Comparison of ENCODE assay signal across 8 cellular contexts in genomic region chr10:89702121-89702480, GRCh38.
DNase-seq lines count a peak whose midpoint lies in the region; ATAC-seq and TF ChIP-seq lines count a peak whose summit lies in the region.

No MANE protein-coding gene starts in this region.

- peaks cover 3% of the 10 kb centered on the region; the same call in 1 of the 2 replicates for H4K20me1 ChIP-seq in SU-DHL-6 (ENCODE audit: low read depth, low read length)

- ATAC-seq in GM19463 (IDR thresholded peaks at IDR 0.05; ENCODE audit: unreplicated experiment) (no peak), HG03460 (IDR thresholded peaks at IDR 0.05; ENCODE audit: unreplicated experiment) (no peak)

- no peak for TF ChIP-seq CTCF in GM13976 (IDR thresholded peaks at IDR 0.05; ENCODE audit: borderline replicate concordance, control extremely low read depth, extremely low read depth, insufficient read depth, missing control alignments)
- TF ChIP-seq CTCF in SU-DHL-6 (IDR thresholded peaks at IDR 0.05; ENCODE audit: insufficient read depth, low read length, poor library complexity, severe bottlenecking) = no peak
- TF ChIP-seq CTCF in neutrophil (IDR thresholded peaks at IDR 0.05) = no peak

- peak; percentile 18 for DNase-seq in GM13976 (ENCODE audit: low spot score)
- DNase-seq in effector memory CD4-positive, alpha-beta T cell = peak in 1 of 3 donors; percentile 2
- no peak for DNase-seq in HPDE6-E6E7 (ENCODE audit: extremely low spot score)

- peak overlapping the region; percentile 100 for H3K4me2 ChIP-seq in SU-DHL-6 (ENCODE audit: low read depth, low read length, poor library complexity, severe bottlenecking)

- peak overlapping the region; percentile 91 for H3K4me3 ChIP-seq in ACC112 (ENCODE audit: low read depth, low read length)
- H3K4me3 ChIP-seq in SU-DHL-6 (ENCODE audit: insufficient read depth, low read length, poor library complexity, severe bottlenecking) = peak overlapping the region; percentile 83
- peak overlapping the region; percentile 88 for H3K4me3 ChIP-seq in effector memory CD4-positive, alpha-beta T cell (ENCODE audit: insufficient read depth, low read depth, low read length, poor library complexity, severe bottlenecking)
- H3K4me3 ChIP-seq in neutrophil (ENCODE audit: low read depth in 1 of 2, low read length in 1 of 2) = peak overlapping the region; percentile 84 to 85

- in situ Hi-C loops in GM13976 (cut with MboI; ENCODE audit: low sequenced_read_pairs, unreplicated experiment) = no loop called here

- H3K27me3 ChIP-seq in ACC112 (ENCODE audit: insufficient read depth, low read length) (no peaks in the 10 kb centered on the region), SU-DHL-6 (ENCODE audit: low read length) (no peaks in the 10 kb centered on the region), neutrophil (no peaks in the 10 kb centered on the region)
- no peaks in the 10 kb centered on the region for H3K27me3 ChIP-seq in effector memory CD4-positive, alpha-beta T cell (replicated peaks; ENCODE audit: control insufficient read depth, insufficient read depth, low read length, poor library complexity, severe bottlenecking)

- no peaks in the 10 kb centered on the region for H3K9me2 ChIP-seq in SU-DHL-6 (replicated peaks; ENCODE audit: insufficient read depth, low read length)

- H3K27ac ChIP-seq in ACC112 (ENCODE audit: low read depth, low read length) (peak overlapping the region; percentile 60), SU-DHL-6 (ENCODE audit: low read depth, low read length) (peak overlapping the region; percentile 76), neutrophil (no peak overlapping the region)
- H3K27ac ChIP-seq in effector memory CD4-positive, alpha-beta T cell (ENCODE audit: insufficient read depth, low read length, poor library complexity, severe bottlenecking) = peak overlapping the region; percentile 85

- peaks cover 15% of the 10 kb centered on the region for H3F3A ChIP-seq in SU-DHL-6 (ENCODE audit: insufficient read depth)

- H3K36me3 ChIP-seq in ACC112 (ENCODE audit: insufficient read depth, low read length) (no peaks in the 10 kb centered on the region), SU-DHL-6 (ENCODE audit: low read length) (peaks cover 19% of the 10 kb centered on the region), neutrophil (no peaks in the 10 kb centered on the region)
- H3K36me3 ChIP-seq in effector memory CD4-positive, alpha-beta T cell (ENCODE audit: control insufficient read depth, insufficient read depth, low read length) = no peaks in the 10 kb centered on the region

- H2AFZ ChIP-seq in ACC112 (ENCODE audit: low read length, unreplicated experiment) = no peak overlapping the region
- peak overlapping the region; percentile 65 for H2AFZ ChIP-seq in SU-DHL-6 (ENCODE audit: low read depth, low read length, severe bottlenecking)

- peak overlapping the region; percentile 81 for H3K9ac ChIP-seq in SU-DHL-6 (ENCODE audit: low read length)

- no peaks in the 10 kb centered on the region for H3K9me3 ChIP-seq in SU-DHL-6 (ENCODE audit: insufficient read depth, low read length)
- H3K9me3 ChIP-seq in effector memory CD4-positive, alpha-beta T cell (ENCODE audit: control insufficient read depth, low read length) = no peaks in the 10 kb centered on the region
- no peaks in the 10 kb centered on the region for H3K9me3 ChIP-seq in neutrophil

- H3K4me1 ChIP-seq in ACC112 (ENCODE audit: control insufficient read depth, insufficient read depth, low read length, unreplicated experiment) = peaks cover 32% of the 10 kb centered on the region
- peaks cover 6% of the 10 kb centered on the region for H3K4me1 ChIP-seq in effector memory CD4-positive, alpha-beta T cell (ENCODE audit: control insufficient read depth, insufficient read depth, low read length, poor library complexity, severe bottlenecking)
- H3K4me1 ChIP-seq in neutrophil (ENCODE audit: control insufficient read depth in 1 of 2, insufficient read depth in 1 of 2, low read depth in 1 of 2, low read length in 1 of 2) = peaks cover 13 to 16% of the 10 kb centered on the region in 2 experiments

- H3K79me2 ChIP-seq in ACC112 (ENCODE audit: control insufficient read depth, insufficient read depth, low read length, unreplicated experiment) (peaks cover 57% of the 10 kb centered on the region), SU-DHL-6 (ENCODE audit: insufficient read depth, low read length) (peaks cover 57% of the 10 kb centered on the region)
